ENCODE assay signal across 1 cellular context in the genomic region with DNA sequence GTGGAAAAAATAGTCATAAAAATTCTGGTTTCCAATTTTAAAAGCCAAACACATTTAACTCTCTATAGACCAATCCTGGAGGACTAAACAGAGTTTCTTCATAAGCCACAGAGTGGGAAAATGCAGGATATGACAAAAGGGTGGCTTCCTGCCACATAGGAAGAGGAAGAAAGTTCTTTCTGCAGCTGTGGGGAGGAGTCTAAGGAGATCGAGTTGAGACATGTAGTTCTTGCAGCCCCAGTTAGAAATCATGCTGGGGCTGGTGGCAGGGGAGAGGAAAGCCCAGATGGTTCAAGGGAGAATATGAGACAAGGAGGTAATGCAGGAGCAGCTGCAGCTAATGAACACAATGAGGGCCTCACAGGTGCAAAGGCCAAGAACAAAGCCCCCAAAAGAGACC.
TF ChIP-seq lines count a peak whose summit lies in the region.

No MANE protein-coding gene starts in this region.

TF ChIP-seq in HCT116, 20 proteins besides CTCF, POLR2A, EP300 and RAD21 (continued from another document):
- TF ChIP-seq EGR1 (IDR thresholded peaks at IDR 0.05; ENCODE audit: low read depth) (no peak), EZH2 (IDR thresholded peaks at IDR 0.05) (no peak), EZH2phosphoT487 (IDR thresholded peaks at IDR 0.05; ENCODE audit: borderline replicate concordance) (no peak), ATF3 (IDR thresholded peaks at IDR 0.05) (no peak)
